In the genomic region with DNA sequence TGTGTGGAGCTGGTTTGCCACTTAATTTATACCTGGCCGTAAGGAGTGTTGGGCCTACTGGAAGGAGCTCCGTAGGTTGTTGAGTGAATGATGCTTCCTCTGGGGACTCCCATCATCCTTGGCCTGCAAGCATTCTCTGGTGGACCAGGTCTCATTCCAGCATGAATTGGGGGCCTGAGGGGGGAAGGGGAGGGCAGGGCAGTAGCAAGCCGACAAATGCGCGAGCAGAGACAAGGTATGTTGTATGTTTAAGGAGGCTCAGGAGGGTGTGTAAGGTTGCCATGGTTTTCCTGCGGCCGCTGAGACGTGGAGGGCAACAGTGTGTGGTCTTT, we compare ENCODE assay signal across 1 cellular context.
TF ChIP-seq lines count a peak whose summit lies in the region.

No MANE protein-coding gene starts in this region.

TF ChIP-seq in IMR-90, 13 proteins besides CTCF, POLR2A, EP300 and RAD21 (continued from another document):
- TF ChIP-seq, protein P1, sequence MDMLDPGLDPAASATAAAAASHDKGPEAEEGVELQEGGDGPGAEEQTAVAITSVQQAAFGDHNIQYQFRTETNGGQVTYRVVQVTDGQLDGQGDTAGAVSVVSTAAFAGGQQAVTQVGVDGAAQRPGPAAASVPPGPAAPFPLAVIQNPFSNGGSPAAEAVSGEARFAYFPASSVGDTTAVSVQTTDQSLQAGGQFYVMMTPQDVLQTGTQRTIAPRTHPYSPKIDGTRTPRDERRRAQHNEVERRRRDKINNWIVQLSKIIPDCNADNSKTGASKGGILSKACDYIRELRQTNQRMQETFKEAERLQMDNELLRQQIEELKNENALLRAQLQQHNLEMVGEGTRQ (IDR thresholded peaks at IDR 0.05; ENCODE audit: low read depth, low read length): no peak
- TF ChIP-seq FOS (IDR thresholded peaks at IDR 0.05; ENCODE audit: low read depth, low read length) (no peak), SMC3 (IDR thresholded peaks at IDR 0.05; ENCODE audit: low read depth, low read length) (no peak), RFX5 (IDR thresholded peaks at IDR 0.05; ENCODE audit: low read depth, low read length) (no peak)
